8 cellular contexts compared by ENCODE assay signal in the genomic region with DNA sequence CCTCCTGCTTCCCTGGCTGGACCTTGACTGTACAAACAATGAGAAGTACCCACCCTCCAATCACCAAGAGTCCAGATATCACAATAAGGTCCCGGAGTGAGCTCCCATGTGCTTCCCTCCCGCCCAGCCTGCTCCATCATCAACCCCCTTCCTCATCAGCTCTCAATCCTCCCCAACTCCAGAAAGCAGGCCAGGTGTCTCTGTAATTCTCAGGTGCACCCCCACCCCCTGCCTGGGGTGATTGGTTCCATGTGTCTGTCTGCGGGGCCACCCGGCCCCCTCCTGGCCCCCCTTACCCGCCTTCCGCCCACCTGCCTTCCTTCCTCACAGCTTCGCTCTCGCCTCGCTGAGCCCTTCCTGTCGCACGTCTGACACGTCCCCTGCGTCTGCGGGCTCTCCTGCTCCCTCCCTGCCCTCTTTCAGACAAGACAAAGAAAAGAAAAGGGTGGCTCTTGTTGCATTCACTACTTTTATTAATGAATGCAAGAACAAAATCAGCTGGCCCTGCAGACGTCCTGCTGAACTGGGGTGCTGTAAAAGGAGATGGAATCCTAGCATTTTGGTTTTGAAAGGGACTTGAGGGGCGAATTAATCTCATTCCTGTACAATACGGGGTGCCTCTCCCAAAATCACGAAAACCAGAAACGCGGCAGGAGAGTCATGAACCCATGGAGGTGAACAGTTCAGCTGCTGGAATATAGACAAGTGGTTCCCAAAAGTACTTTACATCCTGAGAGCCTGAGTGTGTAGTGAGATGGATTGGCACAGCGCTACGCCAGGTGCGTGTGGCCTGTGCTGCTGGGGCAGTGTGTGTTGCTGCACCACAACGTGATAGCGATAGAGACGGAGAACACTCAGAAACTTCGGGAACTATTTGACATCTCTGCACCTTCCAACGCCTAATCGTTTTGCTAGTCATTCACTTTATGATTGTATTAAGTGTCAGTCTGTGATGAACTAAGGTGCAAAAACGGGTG. TPM values are rescaled to one million over a fixed set of nuclear protein-coding genes. Genes with fewer than 3 reads are reported as not detected.
A peak's percentile ranks its signal among the peaks of the same experiment; 100 is the strongest.
DNase-seq lines count a peak whose midpoint lies in the region; ATAC-seq and TF ChIP-seq lines count a peak whose summit lies in the region.

No MANE protein-coding gene starts in this region.

- in situ Hi-C loops in mammary epithelial cell (cut with MboI; ENCODE audit: low sequenced_read_pairs in 2 of 2): no loop called here

- H3K4me3 ChIP-seq in BE2C (ENCODE audit: low read depth, low read length) (no peak overlapping the region), mammary epithelial cell (replicated peaks in 1 of 3; ENCODE audit: insufficient read depth in 1 of 3, low read depth in 2 of 3, low read length in 3 of 3) (no peak overlapping the region)

- H3K79me2 ChIP-seq in mammary epithelial cell (ENCODE audit: insufficient read depth, low read length): no peaks in the 10 kb centered on the region

- H2AFZ ChIP-seq in mammary epithelial cell (ENCODE audit: low read depth, low read length): no peak overlapping the region

- H3K27me3 ChIP-seq in BE2C: no peaks in the 10 kb centered on the region
- H3K27me3 ChIP-seq in mammary epithelial cell (ENCODE audit: insufficient read depth, low read length): no peaks in the 10 kb centered on the region

- no peak overlapping the region for H3K27ac ChIP-seq in mammary epithelial cell (ENCODE audit: insufficient read depth, low read depth, low read length)

- DNase-seq in NCI-H2227 (lab: John Stamatoyannopoulos, UW; ENCODE audit: unreplicated experiment): peak; percentile 67
- peak in 1 of 2 donors; percentile 55 for DNase-seq in activated naive CD4-positive, alpha-beta T cell treated with anti-CD3 and anti-CD28 coated beads, Interleukin-2, amount 50 U/mL, for 72 hours (ENCODE audit: low spot score in 2 of 2)
- peak; percentile 18 for DNase-seq in stimulated activated CD4-positive, alpha-beta T cell treated with anti-CD3 and anti-CD28 coated beads, Interleukin-4, amount 100 ng/mL, for 24 hours
- no peak for DNase-seq in BE2C
- DNase-seq in OCI-M2 (lab: John Stamatoyannopoulos, UW; ENCODE audit: unreplicated experiment): no peak
- no peak for DNase-seq in mammary epithelial cell

- H3K4me2 ChIP-seq in mammary epithelial cell (ENCODE audit: insufficient read depth, low read depth, low read length): no peak overlapping the region

- peaks cover 0 to 10% of the 10 kb centered on the region in 2 donors for H3K9me3 Mint-ChIP-seq in activated naive CD4-positive, alpha-beta T cell treated with anti-CD3 and anti-CD28 coated beads, Interleukin-2, amount 50 U/mL, for 72 hours

- CTCF ChIA-PET in mammary epithelial cell (lab: Charles Lee; ENCODE audit: low non-redundant PET): no interaction called here

- no peaks in the 10 kb centered on the region for H3K4me1 ChIP-seq in BE2C
- H3K4me1 ChIP-seq in mammary epithelial cell (ENCODE audit: insufficient read depth, low read length): peaks cover 28% of the 10 kb centered on the region

- peaks cover 0 to 20% of the 10 kb centered on the region in 2 donors for H3K36me3 Mint-ChIP-seq in activated naive CD4-positive, alpha-beta T cell treated with anti-CD3 and anti-CD28 coated beads, Interleukin-2, amount 50 U/mL, for 72 hours

- dilution Hi-C loops in mammary epithelial cell (cut with HindIII; ENCODE audit: low sequenced_read_pairs): no loop called here

- intact Hi-C loops in mammary epithelial cell (cut with micrococcal nuclease): no loop called here

- 54% methylated on average over 25 of the region's 30 CpGs for WGBS in mammary epithelial cell (ENCODE audit: low coverage, missing lambda C conversion rate)

- BruUV-seq in mammary epithelial cell (replicated peaks; lab: Mats Ljungman, UMichigan): no TSS peak

- no peaks in the 10 kb centered on the region for H4K20me1 ChIP-seq in mammary epithelial cell (ENCODE audit: insufficient read depth, low read length)

- no peak overlapping the region for H3K9ac ChIP-seq in mammary epithelial cell (ENCODE audit: insufficient read depth, low read length)

- peak; percentile 97 for ATAC-seq in GM18511 (IDR thresholded peaks at IDR 0.05; ENCODE audit: unreplicated experiment)
- peak; percentile 93 for ATAC-seq in HG02678 (IDR thresholded peaks at IDR 0.05; ENCODE audit: unreplicated experiment)
- ATAC-seq in activated naive CD4-positive, alpha-beta T cell treated with anti-CD3 and anti-CD28 coated beads, Interleukin-2, amount 50 U/mL, for 72 hours: peak; percentile 63 to 92

- TF ChIP-seq CTCF in BE2C (IDR thresholded peaks at IDR 0.05; ENCODE audit: low read depth, low read length) (no peak), mammary epithelial cell (conservative IDR thresholded peaks at IDR 0.05 in 1 of 2, IDR thresholded peaks at IDR 0.05 in 1 of 2; ENCODE audit: extremely low read depth in 1 of 2, insufficient read depth in 1 of 2, low read depth in 1 of 2, low read length in 2 of 2) (no peak)

- peak overlapping the region; percentile 60 to 95 for H3K27ac Mint-ChIP-seq in activated naive CD4-positive, alpha-beta T cell treated with anti-CD3 and anti-CD28 coated beads, Interleukin-2, amount 50 U/mL, for 72 hours

- H3K9me3 ChIP-seq in BE2C: no peaks in the 10 kb centered on the region
- H3K9me3 ChIP-seq in mammary epithelial cell (replicated peaks; ENCODE audit: insufficient read depth, low read length): no peaks in the 10 kb centered on the region

- H3K36me3 ChIP-seq in BE2C (no peaks in the 10 kb centered on the region), mammary epithelial cell (ENCODE audit: insufficient read depth, low read length) (no peaks in the 10 kb centered on the region)

RNA-seq across cellular contexts. Expression of gene IGFBP2, which starts 26.4 kb away (rescaled TPM):
- 10 to 100 TPM in 1 of 2 donors, under 1 TPM in 1; 0.14 to 11.6 TPM for total RNA-seq in activated naive CD4-positive, alpha-beta T cell treated with anti-CD3 and anti-CD28 coated beads, Interleukin-2, amount 50 U/mL, for 72 hours
- polyA plus RNA-seq in BE2C (2012; ENCODE audit: insufficient read depth, insufficient read length, low read depth): 1,157 TPM
- total RNA-seq in mammary epithelial cell: 1,000 to 10,000 TPM in 1 of 2 donors, 100 to 1,000 TPM in 1; 782 to 1,729 TPM
- polyA plus RNA-seq in mammary epithelial cell: 501 TPM
- 221 TPM for polyA minus RNA-seq in mammary epithelial cell

Comparison
In these comparisons a context has a peak if more than half of its experiments do, and no peak if none do; other contexts are left out.
1. DNase-seq: peak in NCI-H2227 (single experiment) and stimulated activated CD4-positive, alpha-beta T cell treated with anti-CD3 and anti-CD28 coated beads, Interleukin-4, amount 100 ng/mL, for 24 hours (single experiment); none in BE2C (single experiment), OCI-M2 (single experiment) and mammary epithelial cell (single experiment).
2. RNA of gene IGFBP2, which starts 26.4 kb away (total RNA-seq): 782 to 1,729 TPM in mammary epithelial cell; 0.14 to 11.6 TPM in activated naive CD4-positive, alpha-beta T cell treated with anti-CD3 and anti-CD28 coated beads, Interleukin-2, amount 50 U/mL, for 72 hours; every median in the first group is over 10 times any median in the second.
3. Peak in every context shown above with its lines, with median percentiles within 50 percentile points of each other: ATAC-seq.